8 cellular contexts compared by ENCODE assay signal in genomic region chr5:96336351-96336985, GRCh38.
DNase-seq lines count a peak whose midpoint lies in the region; ATAC-seq, FAIRE-seq and TF ChIP-seq lines count a peak whose summit lies in the region.

No MANE protein-coding gene starts in this region.

- no peak overlapping the region for H3K4me3 ChIP-seq in A549
- no peak overlapping the region for H3K4me3 ChIP-seq in effector memory CD4-positive, alpha-beta T cell (ENCODE audit: insufficient read depth, low read depth, low read length, poor library complexity, severe bottlenecking)

- no peaks in the 10 kb centered on the region for H3K27me3 ChIP-seq in effector memory CD4-positive, alpha-beta T cell (replicated peaks; ENCODE audit: control insufficient read depth, insufficient read depth, low read length, poor library complexity, severe bottlenecking)

- ATAC-seq in A549 (peak; percentile 88 to 95), HG02973 (IDR thresholded peaks at IDR 0.05; ENCODE audit: unreplicated experiment) (peak; percentile 57)

- CTCF ChIA-PET in A549 (lab: Yijun Ruan, JAX), result interaction anchor here (0.6 to 14.2 kb wide), 79 partner anchors 9 to 692 kb away, joined by 3 to 317 read pairs (median 4); partner anchors contain the start of gene ELL2

- H3K9me3 ChIP-seq in A549, result no peaks in the 10 kb centered on the region
- H3K9me3 ChIP-seq in effector memory CD4-positive, alpha-beta T cell (ENCODE audit: control insufficient read depth, low read length), result no peaks in the 10 kb centered on the region

- peak overlapping the region; percentile 70 to 75 for H3K27ac ChIP-seq in A549
- no peak overlapping the region for H3K27ac ChIP-seq in effector memory CD4-positive, alpha-beta T cell (ENCODE audit: insufficient read depth, low read length, poor library complexity, severe bottlenecking)

- TF ChIP-seq EP300 in A549 (IDR thresholded peaks at IDR 0.05), result no peak

- FAIRE-seq in A549 (lab: Jason Lieb, UNC) (peak; percentile 76), GM12891 (lab: Jason Lieb, UNC) (peak; percentile 71)

- no peaks in the 10 kb centered on the region for H3K36me3 ChIP-seq in effector memory CD4-positive, alpha-beta T cell (ENCODE audit: control insufficient read depth, insufficient read depth, low read length)

- TF ChIP-seq CTCF in A549 (IDR thresholded peaks at IDR 0.05), result peak; percentile 90

- POLR2A ChIA-PET in A549 (lab: Yijun Ruan, JAX), result interaction anchor here (1.0 to 1.1 kb wide), 2 partner anchors 477 to 502 kb away, joined by 3 read pairs; no protein-coding TSS in a partner anchor

- WGBS in A549 (ENCODE audit: missing lambda C conversion rate), result 16% methylated on average over 6 of the region's 6 CpGs

- TF ChIP-seq POLR2A in A549 (IDR thresholded peaks at IDR 0.05; ENCODE audit: low read length) (no peak), GM12891 (IDR thresholded peaks at IDR 0.05; ENCODE audit: low read depth, low read length) (no peak)

- peak; percentile 48 to 88 for DNase-seq in A549 (ENCODE audit: low read depth in 1 of 2, low spot score in 1 of 2)
- DNase-seq in GM12891 (ENCODE audit: insufficient read length, low spot score), result no peak
- DNase-seq in NCI-H2196 (lab: John Stamatoyannopoulos, UW; ENCODE audit: unreplicated experiment), result peak; percentile 57
- peak; percentile 28 for DNase-seq in activated CD4-positive, CD25-positive, alpha-beta regulatory T cell treated with anti-CD3 and anti-CD28 coated beads, Interleukin-2, amount 50 U/mL, for 16 hours (ENCODE audit: low read depth, low spot score)
- DNase-seq in effector memory CD4-positive, alpha-beta T cell, result peak; percentile 4 to 31 (median 9)
- DNase-seq in medulla oblongata (ENCODE audit: extremely low spot score), result peak; percentile 96
- DNase-seq in stimulated activated CD8-positive, alpha-beta memory T cell treated with anti-CD3 and anti-CD28 coated beads, Interleukin-12 subunit alpha, Interleukin-12 subunit beta, amount 100 ng/mL, for 4 hours (ENCODE audit: low read depth), result peak; percentile 13

- peaks cover 46% of the 10 kb centered on the region for H3K4me1 ChIP-seq in A549
- peaks cover 4% of the 10 kb centered on the region for H3K4me1 ChIP-seq in effector memory CD4-positive, alpha-beta T cell (ENCODE audit: control insufficient read depth, insufficient read depth, low read length, poor library complexity, severe bottlenecking)

- H3K4me2 ChIP-seq in A549, result peak overlapping the region; percentile 64

- peak; percentile 97 to 98 for TF ChIP-seq RAD21 in A549 (conservative IDR thresholded peaks at IDR 0.05 in 1 of 2, IDR thresholded peaks at IDR 0.05 in 1 of 2)

TF ChIP-seq in A549, 52 proteins besides CTCF, POLR2A, EP300 and RAD21:
- TF ChIP-seq MAX (IDR thresholded peaks at IDR 0.05) (no peak), SMC3 (IDR thresholded peaks at IDR 0.05) (peak; percentile 97)
TF ChIP-seq in A549: peak in this region for 1.

TF ChIP-seq in GM12891, 5 proteins besides CTCF, POLR2A, EP300 and RAD21:
- TF ChIP-seq SPI1 (IDR thresholded peaks at IDR 0.05; ENCODE audit: low read depth, low read length) (no peak), POU2F2 (IDR thresholded peaks at IDR 0.05; ENCODE audit: low read depth, low read length) (no peak), TAF1 (IDR thresholded peaks at IDR 0.05; ENCODE audit: low read depth, low read length) (no peak), POLR2AphosphoS5 (IDR thresholded peaks at IDR 0.05; ENCODE audit: low read depth, low read length) (no peak), PAX5 (IDR thresholded peaks at IDR 0.05; ENCODE audit: insufficient read depth, low read length, severe bottlenecking) (no peak)
